Comparison of ENCODE assay signal across 1 cellular context in genomic region chr12:130584475-130584874, GRCh38.
TF ChIP-seq lines count a peak whose summit lies in the region.

No MANE protein-coding gene starts in this region.

TF ChIP-seq in HEK293, 187 proteins besides CTCF, POLR2A, EP300 and RAD21 (continued from another document):
- TF ChIP-seq ZNF169 (tag by site-specific recombination; IDR thresholded peaks at IDR 0.05) (peak; percentile 91), INSM2 (tag by site-specific recombination; IDR thresholded peaks at IDR 0.05) (peak; percentile 73), ZNF155 (tag by site-specific recombination; IDR thresholded peaks at IDR 0.05) (0 out of 2 replicates have a peak, but pooled peaks have one; percentile 87), ZNF629 (tag by site-specific recombination; IDR thresholded peaks at IDR 0.05) (peak; percentile 95), BCL6B (tag by site-specific recombination; IDR thresholded peaks at IDR 0.05) (0 out of 2 replicates have a peak, but pooled peaks have one; percentile 34), ZNF639 (tag by site-specific recombination; IDR thresholded peaks at IDR 0.05) (peak; percentile 90; the same call in 1 of the 2 replicates), ZNF558 (tag by site-specific recombination; IDR thresholded peaks at IDR 0.05) (peak; percentile 78), ZNF513 (tag by site-specific recombination; IDR thresholded peaks at IDR 0.05) (peak; percentile 21; the same call in 1 of the 2 replicates), ZNF473 (tag by site-specific recombination; IDR thresholded peaks at IDR 0.05) (peak; percentile 87; the same call in 1 of the 2 replicates), ZNF26 (tag by site-specific recombination; IDR thresholded peaks at IDR 0.05) (peak; percentile 59), ZNF843 (tag by site-specific recombination; IDR thresholded peaks at IDR 0.05) (peak; percentile 39; the same call in 1 of the 2 replicates), ZNF76 (tag by site-specific recombination; IDR thresholded peaks at IDR 0.05; ENCODE audit: borderline replicate concordance, low read depth) (peak; percentile 64; the same call in 1 of the 2 replicates), ZNF148 (tag by site-specific recombination; IDR thresholded peaks at IDR 0.05; ENCODE audit: borderline replicate concordance) (peak; percentile 96), TSHZ1 (tag by site-specific recombination; IDR thresholded peaks at IDR 0.05; ENCODE audit: borderline replicate concordance) (0 out of 2 replicates have a peak, but pooled peaks have one; percentile 48), ZNF621 (tag by site-specific recombination; IDR thresholded peaks at IDR 0.05) (peak; percentile 96), SP2 (tag by site-specific recombination; IDR thresholded peaks at IDR 0.05) (peak; percentile 35; the same call in 1 of the 2 replicates), ZNF707 (tag by site-specific recombination; IDR thresholded peaks at IDR 0.05) (peak; percentile 62; the same call in 1 of the 2 replicates), ZNF747 (tag by site-specific recombination; IDR thresholded peaks at IDR 0.05) (peak; percentile 97), ZNF324 (tag by site-specific recombination; IDR thresholded peaks at IDR 0.05) (peak; percentile 94), ZNF24 (tag by site-specific recombination; IDR thresholded peaks at IDR 0.05) (peak; percentile 22; the same call in 1 of the 2 replicates), ATF2 (tag by site-specific recombination; IDR thresholded peaks at IDR 0.05; ENCODE audit: low read depth) (peak; percentile 100), SALL2 (tag by site-specific recombination; IDR thresholded peaks at IDR 0.05; ENCODE audit: borderline replicate concordance) (peak; percentile 84; the same call in 1 of the 2 replicates), ZNF398 (tag by site-specific recombination; IDR thresholded peaks at IDR 0.05) (peak; percentile 43; the same call in 1 of the 2 replicates), GLI4 (tag by site-specific recombination; IDR thresholded peaks at IDR 0.05) (peak; percentile 80; the same call in 1 of the 2 replicates), ZNF354C (tag by site-specific recombination; IDR thresholded peaks at IDR 0.05; ENCODE audit: borderline replicate concordance, low read depth) (0 out of 2 replicates have a peak, but pooled peaks have one; percentile 37), YY2 (tag by site-specific recombination; IDR thresholded peaks at IDR 0.05) (peak; percentile 58; the same call in 1 of the 2 replicates), SP7 (tag by site-specific recombination; IDR thresholded peaks at IDR 0.05) (0 out of 2 replicates have a peak, but pooled peaks have one; percentile 18), ZNF785 (tag by site-specific recombination; IDR thresholded peaks at IDR 0.05) (peak; percentile 96), ZSCAN18 (tag by site-specific recombination; IDR thresholded peaks at IDR 0.05) (peak; percentile 94), ZNF488 (tag by site-specific recombination; IDR thresholded peaks at IDR 0.05) (peak; percentile 76; the same call in 1 of the 2 replicates), ZNF791 (tag by site-specific recombination; IDR thresholded peaks at IDR 0.05) (0 out of 2 replicates have a peak, but pooled peaks have one; percentile 34)
